17 cellular contexts compared by ENCODE assay signal in genomic region chr4:5839751-5840674, GRCh38. TPM values are rescaled to one million over a fixed set of nuclear protein-coding genes. Genes with fewer than 3 reads are reported as not detected.
DNase-seq lines count a peak whose midpoint lies in the region; ATAC-seq and TF ChIP-seq lines count a peak whose summit lies in the region.
"Had no signal": no experiment of that assay in that cellular context is flagged by ENCODE, and none has a peak within 500 bp of the region (broad histone marks: within the 10 kb centered on the region; RNA-seq: fewer than 3 reads in every experiment).

No MANE protein-coding gene starts in this region.

- intact Hi-C loops in colonic mucosa (cut with DNase I) = no loop called here
- intact Hi-C loops in natural killer cell (cut with micrococcal nuclease) = no loop called here

- DNase-seq in H7 = peak; percentile 57
- DNase-seq in colonic mucosa = peak; percentile 26
- DNase-seq in lung (ENCODE audit: low spot score) = no peak
- DNase-seq in stromal cell of bone marrow (ENCODE audit: low read depth) = peak; percentile 17
- no peak for DNase-seq in natural killer cell
- no peak for DNase-seq in stimulated activated effector memory CD8-positive, alpha-beta T cell treated with anti-CD3 and anti-CD28 coated beads, Interleukin-12 subunit alpha, Interleukin-12 subunit beta, amount 100 ng/mL, for 72 hours (ENCODE audit: low spot score in 2 of 2)
- DNase-seq in foreskin keratinocyte = no peak
- DNase-seq: amniotic stem cell; CD4-positive, alpha-beta T cell; effector memory CD4-positive, alpha-beta T cell; mammary epithelial cell; NCI-H1436 treated with DMSO at 0.1 percent for 48 hours; stimulated activated naive CD8-positive, alpha-beta T cell treated with anti-CD3 and anti-CD28 coated beads, Interleukin-15, amount 100 ng/mL, for 72 hours had no signal

- H3K4me1 ChIP-seq in colonic mucosa (no peaks in the 10 kb centered on the region), lung (ENCODE audit: control insufficient read depth in 2 of 2, insufficient read depth in 2 of 2, low read length in 2 of 2) (peaks cover 0 to 10% of the 10 kb centered on the region in 2 donors), foreskin keratinocyte (no peaks in the 10 kb centered on the region)
- H3K4me1 ChIP-seq: pancreas had no signal

- H3K4me1 Mint-ChIP-seq in natural killer cell = no peaks in the 10 kb centered on the region
- H3K4me1 Mint-ChIP-seq in stimulated activated effector memory CD8-positive, alpha-beta T cell treated with anti-CD3 and anti-CD28 coated beads, Interleukin-12 subunit alpha, Interleukin-12 subunit beta, amount 100 ng/mL, for 72 hours = no peaks in the 10 kb centered on the region
- H3K4me1 Mint-ChIP-seq: stimulated activated naive CD8-positive, alpha-beta T cell treated with anti-CD3 and anti-CD28 coated beads, Interleukin-15, amount 100 ng/mL, for 72 hours had no signal

- H3K36me3 ChIP-seq in H7 (replicated peaks; ENCODE audit: control insufficient read depth, insufficient read depth, low read length) = peaks cover 40% of the 10 kb centered on the region
- H3K36me3 ChIP-seq in colonic mucosa = no peaks in the 10 kb centered on the region
- no peaks in the 10 kb centered on the region for H3K36me3 ChIP-seq in lung (ENCODE audit: control insufficient read depth in 2 of 2, insufficient read depth in 2 of 2, low read length in 2 of 2)
- H3K36me3 ChIP-seq: pancreas had no signal

- no peak overlapping the region for H3K9ac ChIP-seq in colonic mucosa (ENCODE audit: low read depth in 2 of 2, low read length in 2 of 2)

- H3K4me3 Mint-ChIP-seq in natural killer cell = no peak overlapping the region
- H3K4me3 Mint-ChIP-seq in stimulated activated effector memory CD8-positive, alpha-beta T cell treated with anti-CD3 and anti-CD28 coated beads, Interleukin-12 subunit alpha, Interleukin-12 subunit beta, amount 100 ng/mL, for 72 hours = no peak overlapping the region
- H3K4me3 Mint-ChIP-seq: CD4-positive, alpha-beta T cell; stimulated activated naive CD8-positive, alpha-beta T cell treated with anti-CD3 and anti-CD28 coated beads, Interleukin-15, amount 100 ng/mL, for 72 hours had no signal

- H3K4me3 ChIP-seq in H7 (ENCODE audit: insufficient read depth, low read depth, low read length) (no peak overlapping the region), colonic mucosa (no peak overlapping the region), lung (no peak overlapping the region)
- H3K4me3 ChIP-seq: pancreas, SK-N-MC had no signal

- no peaks in the 10 kb centered on the region for H3K36me3 Mint-ChIP-seq in natural killer cell
- H3K36me3 Mint-ChIP-seq in stimulated activated effector memory CD8-positive, alpha-beta T cell treated with anti-CD3 and anti-CD28 coated beads, Interleukin-12 subunit alpha, Interleukin-12 subunit beta, amount 100 ng/mL, for 72 hours = no peaks in the 10 kb centered on the region

- H3K27me3 Mint-ChIP-seq in natural killer cell (ENCODE audit: low read depth in 2 of 2) = no peaks in the 10 kb centered on the region
- H3K27me3 Mint-ChIP-seq: stimulated activated naive CD8-positive, alpha-beta T cell treated with anti-CD3 and anti-CD28 coated beads, Interleukin-15, amount 100 ng/mL, for 72 hours had no signal

- no peak overlapping the region for H3K27ac Mint-ChIP-seq in natural killer cell
- no peak overlapping the region for H3K27ac Mint-ChIP-seq in stimulated activated effector memory CD8-positive, alpha-beta T cell treated with anti-CD3 and anti-CD28 coated beads, Interleukin-12 subunit alpha, Interleukin-12 subunit beta, amount 100 ng/mL, for 72 hours
- H3K27ac Mint-ChIP-seq: CD4-positive, alpha-beta T cell; stimulated activated naive CD8-positive, alpha-beta T cell treated with anti-CD3 and anti-CD28 coated beads, Interleukin-15, amount 100 ng/mL, for 72 hours had no signal

- H3K27me3 ChIP-seq in H7 (ENCODE audit: control insufficient read depth, insufficient read depth, low read length) (no peaks in the 10 kb centered on the region), colonic mucosa (no peaks in the 10 kb centered on the region), lung (ENCODE audit: control insufficient read depth, insufficient read depth) (no peaks in the 10 kb centered on the region), foreskin keratinocyte (peaks cover 2% of the 10 kb centered on the region)
- H3K27me3 ChIP-seq: pancreas had no signal

- H3K9me3 ChIP-seq in colonic mucosa (no peaks in the 10 kb centered on the region), lung (ENCODE audit: control insufficient read depth in 2 of 2, insufficient read depth in 1 of 2, low read length in 1 of 2) (no peaks in the 10 kb centered on the region)
- H3K9me3 ChIP-seq: pancreas had no signal

- H3K9me3 Mint-ChIP-seq in natural killer cell = no peaks in the 10 kb centered on the region
- H3K9me3 Mint-ChIP-seq in stimulated activated effector memory CD8-positive, alpha-beta T cell treated with anti-CD3 and anti-CD28 coated beads, Interleukin-12 subunit alpha, Interleukin-12 subunit beta, amount 100 ng/mL, for 72 hours = peaks cover 3% of the 10 kb centered on the region
- H3K9me3 Mint-ChIP-seq: CD4-positive, alpha-beta T cell; stimulated activated naive CD8-positive, alpha-beta T cell treated with anti-CD3 and anti-CD28 coated beads, Interleukin-15, amount 100 ng/mL, for 72 hours had no signal

- peak overlapping the region; percentile 36 for H3K27ac ChIP-seq in colonic mucosa
- no peak overlapping the region for H3K27ac ChIP-seq in lung (ENCODE audit: low read depth in 1 of 2, low read length in 1 of 2)
- no peak overlapping the region for H3K27ac ChIP-seq in foreskin keratinocyte
- H3K27ac ChIP-seq: pancreas, SK-N-MC had no signal

- ATAC-seq in lung (ENCODE audit: insufficient read depth, low FRiP score) = peak; percentile 22
- no peak for ATAC-seq in natural killer cell
- ATAC-seq in GM18909 (IDR thresholded peaks at IDR 0.05; ENCODE audit: poor library complexity, unreplicated experiment) = no peak
- ATAC-seq in stimulated activated effector memory CD8-positive, alpha-beta T cell treated with anti-CD3 and anti-CD28 coated beads, Interleukin-12 subunit alpha, Interleukin-12 subunit beta, amount 100 ng/mL, for 72 hours = no peak
- ATAC-seq in foreskin keratinocyte = no peak
- ATAC-seq: activated CD4-positive, CD25-positive, alpha-beta regulatory T cell treated with anti-CD3 and anti-CD28 coated beads, Interleukin-2, amount 50 U/mL, for 24 hours; stimulated activated naive CD8-positive, alpha-beta T cell treated with anti-CD3 and anti-CD28 coated beads, Interleukin-15, amount 100 ng/mL, for 72 hours had no signal

- WGBS in lung, 2 donors = 63 to 76% methylated on average over 30 of the region's 30 CpGs

- TF ChIP-seq CTCF in colonic mucosa (IDR thresholded peaks at IDR 0.05) (no peak), lung (IDR thresholded peaks at IDR 0.05; ENCODE audit: control extremely low read depth, extremely low read depth) (no peak), natural killer cell (IDR thresholded peaks at IDR 0.05) (no peak), foreskin keratinocyte (conservative IDR thresholded peaks at IDR 0.05) (no peak)

RNA-seq across cellular contexts. Expression of gene CRMP1, which starts 52.9 kb away (rescaled TPM):
- total RNA-seq in H7 (2014; rRNA removed; shearing (Covaris generic)) = 101 and 106 TPM in 2 replicates
- total RNA-seq in colonic mucosa (1 to 10 TPM in 1 of 2 donors, under 1 TPM in 1; 0.49 to 1.2 TPM), lung (10 to 100 TPM in 1 of 2 donors, 1 to 10 TPM in 1; 2.1 to 24.4 TPM), natural killer cell (not detected), foreskin keratinocyte (not detected in 2 replicates)
- polyA plus RNA-seq in lung (1 to 10 TPM; 2.5 to 6.6 TPM), foreskin keratinocyte (not detected in 2 replicates)
- total RNA-seq: CD4-positive, alpha-beta T cell had no signal

Comparison
In these comparisons a context has a peak if more than half of its experiments do, and no peak if none do; other contexts are left out.
1. DNase-seq: peak in H7 (single experiment), colonic mucosa (single experiment) and stromal cell of bone marrow (single experiment); none in lung (single experiment), natural killer cell (single experiment), stimulated activated effector memory CD8-positive, alpha-beta T cell treated with anti-CD3 and anti-CD28 coated beads, Interleukin-12 subunit alpha, Interleukin-12 subunit beta, amount 100 ng/mL, for 72 hours (0 of 2) and foreskin keratinocyte (0 of 2).